8 cellular contexts compared by ENCODE assay signal in genomic region chr7:87039717-87040299, GRCh38. TPM values are rescaled to one million over a fixed set of nuclear protein-coding genes. Genes with fewer than 3 reads are reported as not detected.
DNase-seq lines count a peak whose midpoint lies in the region; ATAC-seq and TF ChIP-seq lines count a peak whose summit lies in the region.
"Not testable (repeated sequence)": the region's sequence is repeated elsewhere in the genome, so short reads cannot be mapped to it uniquely, and the experiment has no call there.

No MANE protein-coding gene starts in this region.

- peaks cover 41% of the 10 kb centered on the region for H3K79me2 ChIP-seq in hepatocyte

- H3K27me3 Mint-ChIP-seq in CD4-positive, CD25-positive, alpha-beta regulatory T cell; activated T-helper 17 cell treated with anti-CD3 and anti-CD28 coated beads, Interleukin-2, amount 50 U/mL, for 72 hours: not testable (repeated sequence)
- peaks cover 0 to 16% of the 10 kb centered on the region in 2 donors for H3K27me3 Mint-ChIP-seq in T-cell
- peaks cover 43% of the 10 kb centered on the region for H3K27me3 Mint-ChIP-seq in central memory CD8-positive, alpha-beta T cell
- peaks cover 10 to 26% of the 10 kb centered on the region in 2 donors for H3K27me3 Mint-ChIP-seq in natural killer cell treated with Interleukin-12 subunit alpha and Interleukin-12 subunit beta and Interleukin-15 and Interleukin-18, amount 100 ng/mL, for 72 hours

- H4K20me1 ChIP-seq in hepatocyte (ENCODE audit: insufficient read depth, poor library complexity, severe bottlenecking) = not testable (repeated sequence)

- peak in 1 of 3 donors; percentile 26 for DNase-seq in CD4-positive, CD25-positive, alpha-beta regulatory T cell
- DNase-seq in NB4 (ENCODE audit: low read depth); natural killer cell treated with Interleukin-12 subunit alpha and Interleukin-12 subunit beta and Interleukin-15 and Interleukin-18, amount 100 ng/mL, for 72 hours (ENCODE audit: low spot score): not testable (repeated sequence)
- DNase-seq in T-cell = peak in 25 of 34 experiments; percentile 0 to 46 (median 24)
- DNase-seq in central memory CD8-positive, alpha-beta T cell (ENCODE audit: low spot score in 2 of 2) = peak in 1 of 2 donors; percentile 30
- peak; percentile 18 for DNase-seq in hepatocyte (ENCODE audit: low spot score)
- DNase-seq in stimulated activated naive CD8-positive, alpha-beta T cell treated with anti-CD3 and anti-CD28 coated beads, Interleukin-15, Interleukin-2, amounts not matched to agents 100 U/mL and 50 U/mL, for 24 hours = peak; percentile 7

- H3K9me3 ChIP-seq in CD4-positive, CD25-positive, alpha-beta regulatory T cell (ENCODE audit: control insufficient read depth in 2 of 2, low read length in 2 of 2); hepatocyte (ENCODE audit: low read depth): not testable (repeated sequence)

- not testable (repeated sequence) for H3K36me3 Mint-ChIP-seq in CD4-positive, CD25-positive, alpha-beta regulatory T cell; T-cell; activated T-helper 17 cell treated with anti-CD3 and anti-CD28 coated beads, Interleukin-2, amount 50 U/mL, for 72 hours (ENCODE audit: low read depth); central memory CD8-positive, alpha-beta T cell (ENCODE audit: insufficient read depth); natural killer cell treated with Interleukin-12 subunit alpha and Interleukin-12 subunit beta and Interleukin-15 and Interleukin-18, amount 100 ng/mL, for 72 hours

- H3K4me1 Mint-ChIP-seq in CD4-positive, CD25-positive, alpha-beta regulatory T cell; T-cell; activated T-helper 17 cell treated with anti-CD3 and anti-CD28 coated beads, Interleukin-2, amount 50 U/mL, for 72 hours; central memory CD8-positive, alpha-beta T cell; natural killer cell treated with Interleukin-12 subunit alpha and Interleukin-12 subunit beta and Interleukin-15 and Interleukin-18, amount 100 ng/mL, for 72 hours (ENCODE audit: low read depth in 2 of 2): not testable (repeated sequence)

- not testable (repeated sequence) for H3K9me2 ChIP-seq in hepatocyte (replicated peaks; ENCODE audit: insufficient read depth)

- H3K4me3 ChIP-seq in CD4-positive, CD25-positive, alpha-beta regulatory T cell (ENCODE audit: low read depth, low read length) = peak overlapping the region; percentile 77
- peak overlapping the region; percentile 1 for H3K4me3 ChIP-seq in NB4 (ENCODE audit: low read depth, low read length)
- peak overlapping the region; percentile 56 for H3K4me3 ChIP-seq in hepatocyte

- not testable (repeated sequence) for H3K9me3 Mint-ChIP-seq in CD4-positive, CD25-positive, alpha-beta regulatory T cell; T-cell; activated T-helper 17 cell treated with anti-CD3 and anti-CD28 coated beads, Interleukin-2, amount 50 U/mL, for 72 hours; central memory CD8-positive, alpha-beta T cell; natural killer cell treated with Interleukin-12 subunit alpha and Interleukin-12 subunit beta and Interleukin-15 and Interleukin-18, amount 100 ng/mL, for 72 hours

- CTCF ChIA-PET in T-cell (lab: Charles Lee) = not testable (repeated sequence)

- H3K27ac Mint-ChIP-seq in CD4-positive, CD25-positive, alpha-beta regulatory T cell = peak overlapping the region; percentile 8 to 70 (median 39)
- peak overlapping the region; percentile 79 to 85 for H3K27ac Mint-ChIP-seq in T-cell
- H3K27ac Mint-ChIP-seq in activated T-helper 17 cell treated with anti-CD3 and anti-CD28 coated beads, Interleukin-2, amount 50 U/mL, for 72 hours; natural killer cell treated with Interleukin-12 subunit alpha and Interleukin-12 subunit beta and Interleukin-15 and Interleukin-18, amount 100 ng/mL, for 72 hours: not testable (repeated sequence)
- peak overlapping the region; percentile 67 for H3K27ac Mint-ChIP-seq in central memory CD8-positive, alpha-beta T cell (ENCODE audit: low read depth)

- H3K27ac ChIP-seq in CD4-positive, CD25-positive, alpha-beta regulatory T cell (ENCODE audit: insufficient read depth, low read length, poor library complexity, severe bottlenecking) = not testable (repeated sequence)
- H3K27ac ChIP-seq in hepatocyte = peak overlapping the region; percentile 89

- not testable (repeated sequence) for TF ChIP-seq POLR2A in NB4 (IDR thresholded peaks at IDR 0.05; ENCODE audit: extremely low read depth, insufficient read length)

- POLR2A ChIA-PET in T-cell (lab: Charles Lee) = not testable (repeated sequence)

- TF ChIP-seq CTCF in NB4 (IDR thresholded peaks at IDR 0.05; ENCODE audit: low read depth, low read length); hepatocyte (IDR thresholded peaks at IDR 0.05; ENCODE audit: poor library complexity): not testable (repeated sequence)

- H3K27me3 ChIP-seq in CD4-positive, CD25-positive, alpha-beta regulatory T cell (ENCODE audit: control insufficient read depth, insufficient read depth, low read length); hepatocyte: not testable (repeated sequence)

- H2AFZ ChIP-seq in hepatocyte = peak overlapping the region; percentile 72

- not testable (repeated sequence) for H3K4me1 ChIP-seq in CD4-positive, CD25-positive, alpha-beta regulatory T cell (ENCODE audit: control insufficient read depth, insufficient read depth, low read length, poor library complexity, severe bottlenecking); hepatocyte (ENCODE audit: insufficient read depth)

- H3K36me3 ChIP-seq in CD4-positive, CD25-positive, alpha-beta regulatory T cell (ENCODE audit: control insufficient read depth, insufficient read depth, low read length); hepatocyte (replicated peaks; ENCODE audit: insufficient read depth, low read depth): not testable (repeated sequence)

- peak overlapping the region; percentile 69 for H3K4me2 ChIP-seq in hepatocyte

- not testable (repeated sequence) for ATAC-seq in CD4-positive, CD25-positive, alpha-beta regulatory T cell (ENCODE audit: low read depth in 2 of 2); activated T-helper 17 cell treated with anti-CD3 and anti-CD28 coated beads, Interleukin-2, amount 50 U/mL, for 72 hours (replicated peaks); central memory CD8-positive, alpha-beta T cell (replicated peaks; ENCODE audit: extremely low read depth, poor library complexity, severe bottlenecking); natural killer cell treated with Interleukin-12 subunit alpha and Interleukin-12 subunit beta and Interleukin-15 and Interleukin-18, amount 100 ng/mL, for 72 hours; stimulated activated naive CD8-positive, alpha-beta T cell treated with anti-CD3 and anti-CD28 coated beads, Interleukin-15, Interleukin-2, amounts not matched to agents 100 U/mL and 50 U/mL, for 24 hours
- ATAC-seq in T-cell (replicated peaks in 1 of 4) = peak in 1 of 4 experiments; percentile 32

- WGBS in hepatocyte (ENCODE audit: low lambda C conversion rate, missing lambda C conversion rate) = 11% methylated on average over 34 of the region's 34 CpGs

- peak overlapping the region in 3 of 4 donors; percentile 58 to 82 (median 77) for H3K4me3 Mint-ChIP-seq in CD4-positive, CD25-positive, alpha-beta regulatory T cell
- peak overlapping the region; percentile 67 to 75 (median 70) for H3K4me3 Mint-ChIP-seq in T-cell
- peak overlapping the region; percentile 76 for H3K4me3 Mint-ChIP-seq in activated T-helper 17 cell treated with anti-CD3 and anti-CD28 coated beads, Interleukin-2, amount 50 U/mL, for 72 hours
- H3K4me3 Mint-ChIP-seq in central memory CD8-positive, alpha-beta T cell = peak overlapping the region; percentile 80
- H3K4me3 Mint-ChIP-seq in natural killer cell treated with Interleukin-12 subunit alpha and Interleukin-12 subunit beta and Interleukin-15 and Interleukin-18, amount 100 ng/mL, for 72 hours = peak overlapping the region; percentile 41

RNA-seq across cellular contexts. Expression of gene ELAPOR2, which starts 19.6 kb away (rescaled TPM):
- total RNA-seq in CD4-positive, CD25-positive, alpha-beta regulatory T cell = 20.3 TPM
- 1 to 10 TPM; 2.4 to 5.5 (median 2.9) TPM for polyA plus RNA-seq in CD4-positive, CD25-positive, alpha-beta regulatory T cell
- 10 to 100 TPM in 3 of 5 donors, 1 to 10 TPM in 2; 3.8 to 15.9 (median 10.8) TPM for total RNA-seq in T-cell
- 1 to 10 TPM; 3.0 to 3.7 TPM for total RNA-seq in activated T-helper 17 cell treated with anti-CD3 and anti-CD28 coated beads, Interleukin-2, amount 50 U/mL, for 72 hours
- total RNA-seq in hepatocyte = 26.7 and 28.3 TPM in 2 replicates
- polyA plus RNA-seq in hepatocyte = 12.7 and 19.6 TPM in 2 replicates
- 1 to 10 TPM in 1 of 2 donors, under 1 TPM in 1; 0.56 to 1.0 TPM for total RNA-seq in natural killer cell treated with Interleukin-12 subunit alpha and Interleukin-12 subunit beta and Interleukin-15 and Interleukin-18, amount 100 ng/mL, for 72 hours

Comparison
In these comparisons a context has a peak if more than half of its experiments do, and no peak if none do; other contexts are left out.
1. H3K4me3 ChIP-seq: peak in every context shown above with its lines; median percentile 77 in CD4-positive, CD25-positive, alpha-beta regulatory T cell; 56 in hepatocyte; 1 in NB4.